In the genomic region with DNA sequence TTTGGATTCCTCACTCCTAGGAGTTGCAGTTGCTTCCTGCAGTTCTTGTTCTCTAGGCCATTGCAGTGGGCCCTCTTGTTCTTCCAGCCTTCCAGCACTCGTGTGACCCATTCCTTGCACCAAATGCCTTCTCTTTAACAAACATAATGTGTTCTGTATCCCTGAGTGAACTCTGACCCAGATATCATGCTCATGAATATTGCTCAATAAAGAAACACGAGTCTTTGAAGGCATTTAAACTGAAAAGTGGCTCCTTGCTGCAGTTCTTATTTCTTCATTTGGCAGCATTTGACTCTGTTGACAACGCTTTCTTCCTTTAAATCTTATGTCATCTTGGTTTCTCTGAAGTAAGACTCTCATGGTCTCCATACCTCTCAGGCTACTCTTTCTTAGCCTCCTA, we compare ENCODE assay signal across 13 cellular contexts.
DNase-seq lines count a peak whose midpoint lies in the region; ATAC-seq and TF ChIP-seq lines count a peak whose summit lies in the region.
"Had no signal": no experiment of that assay in that cellular context is flagged by ENCODE, and none has a peak within 500 bp of the region (broad histone marks: within the 10 kb centered on the region; RNA-seq: fewer than 3 reads in every experiment).

No MANE protein-coding gene starts in this region.

- H3K27me3 ChIP-seq in gastroesophageal sphincter (no peaks in the 10 kb centered on the region), subcutaneous abdominal adipose tissue (ENCODE audit: control insufficient read depth in 5 of 5, insufficient read depth in 4 of 5, low read length in 5 of 5) (no peaks in the 10 kb centered on the region)

- H3K9ac ChIP-seq in SK-N-MC (ENCODE audit: insufficient read length) = no peak overlapping the region
- no peak overlapping the region for H3K9ac ChIP-seq in subcutaneous abdominal adipose tissue (ENCODE audit: low read length in 5 of 5)

- no peaks in the 10 kb centered on the region for H3K9me3 ChIP-seq in SK-N-MC (ENCODE audit: low read depth, low read length)
- H3K9me3 ChIP-seq in gastroesophageal sphincter = no peaks in the 10 kb centered on the region
- H3K9me3 ChIP-seq in subcutaneous abdominal adipose tissue (ENCODE audit: control insufficient read depth in 5 of 5, low read length in 5 of 5) = no peaks in the 10 kb centered on the region

- 54 to 85% methylated on average over 3 of the region's 3 CpGs for WGBS in gastroesophageal sphincter (ENCODE audit: low coverage in 1 of 2), 2 donors

- H3K4me3 ChIP-seq in SK-N-MC (no peak overlapping the region), gastroesophageal sphincter (no peak overlapping the region), subcutaneous abdominal adipose tissue (ENCODE audit: low read depth in 1 of 5, low read length in 5 of 5) (peak overlapping the region in 1 of 5 donors; percentile 21)

- H3K27ac ChIP-seq in SK-N-MC = peak overlapping the region; percentile 27; the same call in 1 of the 2 replicates
- no peak overlapping the region for H3K27ac ChIP-seq in gastroesophageal sphincter
- H3K27ac ChIP-seq in subcutaneous abdominal adipose tissue (ENCODE audit: low read depth, low read length) = peak overlapping the region; percentile 58

- peak; percentile 11 for ATAC-seq in gastroesophageal sphincter
- ATAC-seq in GM21737 (IDR thresholded peaks at IDR 0.05; ENCODE audit: unreplicated experiment) = no peak
- ATAC-seq: activated T-cell treated with anti-CD3 and anti-CD28 coated beads, Interleukin-2, amount 50 U/mL, for 4 hours; natural killer cell had no signal

- H3K36me3 ChIP-seq in SK-N-MC (ENCODE audit: insufficient read depth, low read length) = no peaks in the 10 kb centered on the region
- no peaks in the 10 kb centered on the region for H3K36me3 ChIP-seq in gastroesophageal sphincter
- H3K36me3 ChIP-seq in subcutaneous abdominal adipose tissue (ENCODE audit: control insufficient read depth in 5 of 5, insufficient read depth in 5 of 5, low read length in 5 of 5) = no peaks in the 10 kb centered on the region

- TF ChIP-seq EP300 in gastroesophageal sphincter (IDR thresholded peaks at IDR 0.05) = no peak

- TF ChIP-seq CTCF in gastroesophageal sphincter (IDR thresholded peaks at IDR 0.05) = no peak

- TF ChIP-seq POLR2A in gastroesophageal sphincter (IDR thresholded peaks at IDR 0.05) = no peak

- H3K4me1 ChIP-seq in gastroesophageal sphincter (peaks cover 0 to 31% (median 0%) of the 10 kb centered on the region in 3 donors), subcutaneous abdominal adipose tissue (ENCODE audit: control insufficient read depth in 5 of 5, insufficient read depth in 5 of 5, low read length in 5 of 5) (peaks cover 7 to 44% (median 41%) of the 10 kb centered on the region in 5 donors)

- DNase-seq in HCEC 1CT (peak; percentile 26), SK-N-MC (ENCODE audit: low read depth, low spot score) (no peak), NCI-H2081 treated with DMSO at 0.1 percent for 48 hours (lab: John Stamatoyannopoulos, UW) (no peak), mesenteric fat pad (ENCODE audit: low spot score) (no peak)
- DNase-seq in activated CD4-positive, alpha-beta T cell treated with anti-CD3 and anti-CD28 coated beads, Interleukin-2, amount 50 U/mL, for 48 hours = no peak
- DNase-seq: activated CD4-positive, alpha-beta T cell treated with anti-CD3 and anti-CD28 coated beads, Interleukin-2, amount 50 U/mL, for 4 hours; activated T-cell treated with anti-CD3 and anti-CD28 coated beads, Interleukin-2, amount 50 U/mL, for 4 hours; cerebellar nuclear complex; natural killer cell; stimulated activated CD4-positive, alpha-beta T cell treated with anti-CD3 and anti-CD28 coated beads, Interleukin-12 subunit alpha, Interleukin-12 subunit beta, amount 100 ng/mL, for 4 hours had no signal

Comparison
In these comparisons a context has a peak if more than half of its experiments do, and no peak if none do; other contexts are left out.
1. H3K27ac ChIP-seq: peak in SK-N-MC (single experiment) and subcutaneous abdominal adipose tissue (single experiment); none in gastroesophageal sphincter (0 of 4).